5 cellular contexts compared by ENCODE assay signal in genomic region chrX:42273387-42273786, GRCh38.
"Had no signal": no experiment of that assay in that cellular context is flagged by ENCODE, and none has a peak within 500 bp of the region (broad histone marks: within the 10 kb centered on the region; RNA-seq: fewer than 3 reads in every experiment).

No MANE protein-coding gene starts in this region.

- H2AFZ ChIP-seq: GM23338 had no signal

- ATAC-seq: GM23338, HepG2 had no signal

- H3K27ac ChIP-seq: HL-60 had no signal

- H3K4me3 ChIP-seq: GM23338 had no signal

- DNase-seq: H9, HCEC 1CT had no signal

- H3K4me2 ChIP-seq: GM23338 had no signal
